ENCODE assay signal across 1 cellular context in the genomic region with DNA sequence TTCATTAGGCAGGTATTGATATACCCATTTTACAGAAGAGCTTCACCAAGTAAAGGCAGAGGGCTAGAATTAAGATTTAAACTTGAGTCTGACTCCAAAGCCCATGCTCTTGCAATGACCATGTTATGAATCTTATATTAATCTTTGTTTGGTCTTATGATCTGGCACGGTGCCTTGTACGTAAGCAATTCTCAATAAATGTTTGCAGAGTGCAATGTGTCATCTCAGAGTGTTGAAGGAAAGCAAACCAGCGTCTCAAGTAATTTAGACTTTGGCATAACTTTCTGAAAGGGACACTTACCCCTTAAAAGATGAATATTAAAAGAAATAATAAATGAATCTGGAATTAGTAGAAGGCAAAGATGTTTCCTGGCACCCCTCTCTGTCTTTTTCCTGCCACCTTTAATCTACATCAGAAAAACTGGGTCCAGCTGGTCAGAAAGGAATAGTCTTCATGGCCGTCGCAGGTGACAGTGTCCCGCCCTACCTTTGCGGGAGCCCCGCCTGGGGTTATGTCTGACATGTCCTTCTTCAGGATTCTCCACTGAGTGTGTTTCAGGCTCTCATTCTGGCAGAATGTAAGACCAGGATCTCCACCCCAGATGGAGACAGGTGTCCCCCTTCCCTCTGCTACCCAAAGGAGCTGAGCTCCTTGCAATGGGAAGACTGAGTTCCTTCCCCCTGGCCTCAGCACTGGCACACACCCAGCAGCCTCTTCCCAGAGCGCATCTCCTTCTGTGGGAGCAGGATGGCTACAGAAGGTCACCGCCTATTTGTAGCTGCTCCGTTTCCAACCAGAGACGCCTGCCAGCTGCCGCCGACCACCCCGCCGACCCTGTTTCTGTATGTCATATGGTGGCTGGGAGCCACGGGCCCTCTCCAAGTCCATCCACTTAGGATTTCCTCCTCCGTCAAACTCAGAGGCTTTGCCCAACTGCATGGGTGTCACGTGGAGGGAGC.
TF ChIP-seq lines count a peak whose summit lies in the region.

No MANE protein-coding gene starts in this region.

TF ChIP-seq in IMR-90, 13 proteins besides CTCF, POLR2A, EP300 and RAD21:
- TF ChIP-seq RCOR1 (IDR thresholded peaks at IDR 0.05; ENCODE audit: insufficient replicate concordance, low read length) (peak; percentile 38), RFX5 (IDR thresholded peaks at IDR 0.05; ENCODE audit: low read depth, low read length) (no peak)
- TF ChIP-seq, protein P1, sequence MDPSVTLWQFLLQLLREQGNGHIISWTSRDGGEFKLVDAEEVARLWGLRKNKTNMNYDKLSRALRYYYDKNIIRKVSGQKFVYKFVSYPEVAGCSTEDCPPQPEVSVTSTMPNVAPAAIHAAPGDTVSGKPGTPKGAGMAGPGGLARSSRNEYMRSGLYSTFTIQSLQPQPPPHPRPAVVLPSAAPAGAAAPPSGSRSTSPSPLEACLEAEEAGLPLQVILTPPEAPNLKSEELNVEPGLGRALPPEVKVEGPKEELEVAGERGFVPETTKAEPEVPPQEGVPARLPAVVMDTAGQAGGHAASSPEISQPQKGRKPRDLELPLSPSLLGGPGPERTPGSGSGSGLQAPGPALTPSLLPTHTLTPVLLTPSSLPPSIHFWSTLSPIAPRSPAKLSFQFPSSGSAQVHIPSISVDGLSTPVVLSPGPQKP (IDR thresholded peaks at IDR 0.05; ENCODE audit: borderline replicate concordance, low read depth, low read length) = no peak
